In the genomic region with DNA sequence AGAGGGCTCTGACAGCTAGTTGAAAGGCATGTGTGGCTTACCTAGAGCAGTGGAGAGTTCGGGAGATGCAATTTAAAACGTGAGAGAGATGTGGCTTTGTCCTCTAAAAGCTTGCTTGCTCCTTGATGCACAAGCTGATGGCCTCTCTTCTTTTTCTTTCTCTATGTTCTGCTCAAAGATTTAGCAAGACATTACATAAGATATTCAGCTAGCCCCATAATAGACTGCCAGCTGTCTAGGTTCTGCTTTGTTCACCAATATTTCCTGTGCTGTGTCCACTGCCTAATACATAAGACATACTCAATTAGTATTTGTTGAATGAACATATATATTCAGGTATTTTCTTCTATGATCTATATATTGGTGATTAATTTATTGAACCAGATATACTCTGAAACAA, we compare ENCODE assay signal across 26 cellular contexts. TPM values are rescaled to one million over a fixed set of nuclear protein-coding genes. Genes with fewer than 3 reads are reported as not detected.
A peak's percentile ranks its signal among the peaks of the same experiment; 100 is the strongest.
DNase-seq lines count a peak whose midpoint lies in the region; ATAC-seq and TF ChIP-seq lines count a peak whose summit lies in the region.
"Had no signal": no experiment of that assay in that cellular context is flagged by ENCODE, and none has a peak within 500 bp of the region (broad histone marks: within the 10 kb centered on the region; RNA-seq: fewer than 3 reads in every experiment).

No MANE protein-coding gene starts in this region.

- H3K9me3 ChIP-seq in left lung (no peaks in the 10 kb centered on the region), stomach smooth muscle (ENCODE audit: control insufficient read depth in 2 of 2, low read length in 2 of 2) (no peaks in the 10 kb centered on the region)
- H3K9me3 ChIP-seq: mucosa of descending colon, neutrophil had no signal

- no peaks in the 10 kb centered on the region for H3K9me3 Mint-ChIP-seq in HFFc6
- H3K9me3 Mint-ChIP-seq in chondrocyte (ENCODE audit: low read depth) = no peaks in the 10 kb centered on the region
- H3K9me3 Mint-ChIP-seq in activated naive CD4-positive, alpha-beta T cell treated with anti-CD3 and anti-CD28 coated beads, Interleukin-2, amount 50 U/mL, for 72 hours = peaks cover 0 to 4% of the 10 kb centered on the region in 2 donors
- H3K9me3 Mint-ChIP-seq: activated CD4-positive, alpha-beta T cell treated with anti-CD3 and anti-CD28 coated beads, Interleukin-2, amount 10 ng/mL, durations not matched to agents 24 days and 14 days; effector memory CD8-positive, alpha-beta T cell; stimulated activated effector memory CD8-positive, alpha-beta T cell treated with anti-CD3 and anti-CD28 coated beads, Interleukin-12 subunit alpha, Interleukin-12 subunit beta, amount 100 ng/mL, for 72 hours; T-cell; type B pancreatic cell had no signal

- H3K4me3 ChIP-seq in left lung (no peak overlapping the region), stomach smooth muscle (ENCODE audit: low read length in 2 of 2) (no peak overlapping the region)
- H3K4me3 ChIP-seq: mucosa of descending colon had no signal

- H3K27ac ChIP-seq in left lung (peak overlapping the region in 1 of 2 donors; percentile 36), stomach smooth muscle (ENCODE audit: low read length) (peak overlapping the region; percentile 1)
- H3K27ac ChIP-seq: neutrophil, RWPE1 had no signal

- H3K27ac Mint-ChIP-seq in HFFc6 (peak overlapping the region; percentile 68), chondrocyte (ENCODE audit: unreplicated experiment) (peak overlapping the region; percentile 42)
- no peak overlapping the region for H3K27ac Mint-ChIP-seq in activated naive CD4-positive, alpha-beta T cell treated with anti-CD3 and anti-CD28 coated beads, Interleukin-2, amount 50 U/mL, for 72 hours
- H3K27ac Mint-ChIP-seq: activated CD4-positive, alpha-beta T cell treated with anti-CD3 and anti-CD28 coated beads, Interleukin-2, amount 10 ng/mL, durations not matched to agents 24 days and 14 days; effector memory CD8-positive, alpha-beta T cell; stimulated activated effector memory CD8-positive, alpha-beta T cell treated with anti-CD3 and anti-CD28 coated beads, Interleukin-12 subunit alpha, Interleukin-12 subunit beta, amount 100 ng/mL, for 72 hours; T-cell; type B pancreatic cell had no signal

- ATAC-seq in left lung (peak; percentile 37), HG03175 (IDR thresholded peaks at IDR 0.05; ENCODE audit: unreplicated experiment) (no peak), HG03097 (IDR thresholded peaks at IDR 0.05; ENCODE audit: low FRiP score, unreplicated experiment) (no peak)
- ATAC-seq in activated naive CD4-positive, alpha-beta T cell treated with anti-CD3 and anti-CD28 coated beads, Interleukin-2, amount 50 U/mL, for 72 hours = no peak
- ATAC-seq: effector memory CD8-positive, alpha-beta T cell; mucosa of descending colon; stimulated activated effector memory CD8-positive, alpha-beta T cell treated with anti-CD3 and anti-CD28 coated beads, Interleukin-12 subunit alpha, Interleukin-12 subunit beta, amount 100 ng/mL, for 72 hours; T-cell had no signal

- TF ChIP-seq CTCF in HFFc6 (IDR thresholded peaks at IDR 0.05) (no peak), chondrocyte (IDR thresholded peaks at IDR 0.05) (no peak), left lung (IDR thresholded peaks at IDR 0.05) (no peak)

- peaks cover 69% of the 10 kb centered on the region for H3K4me1 Mint-ChIP-seq in HFFc6 (ENCODE audit: low read depth)
- H3K4me1 Mint-ChIP-seq in chondrocyte (ENCODE audit: low read depth) = peaks cover 71% of the 10 kb centered on the region
- H3K4me1 Mint-ChIP-seq: stimulated activated effector memory CD8-positive, alpha-beta T cell treated with anti-CD3 and anti-CD28 coated beads, Interleukin-12 subunit alpha, Interleukin-12 subunit beta, amount 100 ng/mL, for 72 hours; T-cell had no signal

- intact Hi-C loops in left lung (cut with DNase I) = no loop called here

- H3K9ac ChIP-seq in stomach smooth muscle (ENCODE audit: low read length in 2 of 2) = no peak overlapping the region

- H3K27me3 Mint-ChIP-seq in HFFc6 (ENCODE audit: insufficient read depth) (no peaks in the 10 kb centered on the region; the same call in 1 of the 2 replicates), chondrocyte (ENCODE audit: low read depth) (no peaks in the 10 kb centered on the region)
- H3K27me3 Mint-ChIP-seq: activated CD4-positive, alpha-beta T cell treated with anti-CD3 and anti-CD28 coated beads, Interleukin-2, amount 10 ng/mL, durations not matched to agents 24 days and 14 days; effector memory CD8-positive, alpha-beta T cell; T-cell; type B pancreatic cell had no signal

- DNase-seq in HFFc6 = no peak
- DNase-seq in chondrocyte (ENCODE audit: low spot score) = no peak
- DNase-seq in left lung = no peak
- DNase-seq in activated naive CD4-positive, alpha-beta T cell treated with anti-CD3 and anti-CD28 coated beads, Interleukin-2, amount 50 U/mL, for 72 hours (ENCODE audit: low spot score in 2 of 2) = no peak
- no peak for DNase-seq in DMS53 (lab: John Stamatoyannopoulos, UW)
- DNase-seq: activated CD4-positive, alpha-beta T cell treated with anti-CD3 and anti-CD28 coated beads, Interleukin-2, amount 10 ng/mL, durations not matched to agents 24 days and 14 days; activated CD8-positive, alpha-beta memory T cell treated with anti-CD3 and anti-CD28 coated beads, Interleukin-2, amount 50 U/mL, for 4 hours; activated effector memory CD4-positive, alpha-beta T cell treated with Interleukin-2 at 50 U/mL for 16 hours; amygdala; cerebellar nuclear complex; effector memory CD8-positive, alpha-beta T cell; hypothalamus; kidney; mucosa of descending colon; NCI-H1105; NCI-H2081; NCI-H446; retina; T-cell had no signal

- H3K4me1 ChIP-seq in left lung (peaks cover 5 to 23% of the 10 kb centered on the region in 2 donors), stomach smooth muscle (ENCODE audit: control insufficient read depth, insufficient read depth, low read length) (peaks cover 24% of the 10 kb centered on the region)

- no peaks in the 10 kb centered on the region for H3K36me3 ChIP-seq in left lung
- no peaks in the 10 kb centered on the region for H3K36me3 ChIP-seq in stomach smooth muscle (ENCODE audit: control insufficient read depth in 2 of 2, insufficient read depth in 2 of 2, low read length in 2 of 2)
- H3K36me3 ChIP-seq: neutrophil had no signal

- no peaks in the 10 kb centered on the region for H3K27me3 ChIP-seq in left lung
- no peaks in the 10 kb centered on the region for H3K27me3 ChIP-seq in stomach smooth muscle (ENCODE audit: control insufficient read depth in 1 of 2, insufficient read depth in 2 of 2, low read length in 2 of 2)
- H3K27me3 ChIP-seq: neutrophil had no signal

- H3K36me3 Mint-ChIP-seq in HFFc6 (ENCODE audit: low read depth) = peaks cover 27% of the 10 kb centered on the region
- peaks cover 9% of the 10 kb centered on the region for H3K36me3 Mint-ChIP-seq in chondrocyte (ENCODE audit: low read depth)
- H3K36me3 Mint-ChIP-seq in activated naive CD4-positive, alpha-beta T cell treated with anti-CD3 and anti-CD28 coated beads, Interleukin-2, amount 50 U/mL, for 72 hours = peaks cover 0 to 5% of the 10 kb centered on the region in 2 donors
- H3K36me3 Mint-ChIP-seq: stimulated activated effector memory CD8-positive, alpha-beta T cell treated with anti-CD3 and anti-CD28 coated beads, Interleukin-12 subunit alpha, Interleukin-12 subunit beta, amount 100 ng/mL, for 72 hours; T-cell had no signal

- no peak overlapping the region; the same call in 1 of the 2 replicates for H3K4me3 Mint-ChIP-seq in HFFc6
- no peak overlapping the region for H3K4me3 Mint-ChIP-seq in chondrocyte (ENCODE audit: unreplicated experiment)
- H3K4me3 Mint-ChIP-seq: activated CD4-positive, alpha-beta T cell treated with anti-CD3 and anti-CD28 coated beads, Interleukin-2, amount 10 ng/mL, durations not matched to agents 24 days and 14 days; effector memory CD8-positive, alpha-beta T cell; stimulated activated effector memory CD8-positive, alpha-beta T cell treated with anti-CD3 and anti-CD28 coated beads, Interleukin-12 subunit alpha, Interleukin-12 subunit beta, amount 100 ng/mL, for 72 hours; T-cell; type B pancreatic cell had no signal

RNA-seq across cellular contexts. Expression of gene SPATS2L, which starts 31.1 kb away (rescaled TPM):
- total RNA-seq in HFFc6 (2021; fragmentation: NEBNext Ultra II Directional; extraction: Animal tissue kit (Norgen Biotek cat#: 25700)) = 100 to 1,000 TPM; 146 to 205 (median 198) TPM
- total RNA-seq in chondrocyte = 233 to 237 TPM (median 233 TPM) in 3 replicates
- 10 to 100 TPM; 91.0 to 96.0 TPM for total RNA-seq in left lung
- total RNA-seq in activated naive CD4-positive, alpha-beta T cell treated with anti-CD3 and anti-CD28 coated beads, Interleukin-2, amount 50 U/mL, for 72 hours = 10 to 100 TPM in 1 of 2 donors, 1 to 10 TPM in 1; 3.9 to 27.7 TPM

Comparison
In these comparisons a context has a peak if more than half of its experiments do, and no peak if none do; other contexts are left out.
1. H3K27ac Mint-ChIP-seq: peak in HFFc6 (single experiment) and chondrocyte (single experiment); none in activated naive CD4-positive, alpha-beta T cell treated with anti-CD3 and anti-CD28 coated beads, Interleukin-2, amount 50 U/mL, for 72 hours (0 of 2).